In the genomic region with DNA sequence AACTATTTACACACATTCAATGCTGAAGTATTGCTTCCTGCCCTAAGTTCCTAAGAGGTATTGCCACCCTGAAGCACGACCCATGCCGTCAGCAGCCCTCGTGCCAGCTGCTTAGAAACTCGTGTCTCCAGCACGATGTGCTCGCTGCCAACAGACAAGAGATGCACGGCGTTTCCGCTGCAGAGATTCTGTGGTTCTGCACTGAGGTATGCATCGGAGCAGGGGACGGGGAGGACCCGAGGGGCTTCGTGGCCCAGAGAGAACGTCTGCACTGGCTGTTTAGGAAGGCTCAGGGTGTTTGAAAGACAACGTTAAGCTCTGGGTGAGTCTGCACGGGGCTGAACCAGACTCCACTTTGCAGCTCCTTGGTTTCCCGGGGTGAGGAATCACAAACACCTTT, we compare ENCODE assay signal across 8 cellular contexts.
A peak's percentile ranks its signal among the peaks of the same experiment; 100 is the strongest.
DNase-seq lines count a peak whose midpoint lies in the region; ATAC-seq and FAIRE-seq lines count a peak whose summit lies in the region.

No MANE protein-coding gene starts in this region.

- no peak for FAIRE-seq in frontal cortex (lab: Jason Lieb, UNC)

- peaks cover 5% of the 10 kb centered on the region for H3K36me3 Mint-ChIP-seq in CD4-positive, CD25-positive, alpha-beta regulatory T cell
- H3K36me3 Mint-ChIP-seq in IgD-negative memory B cell (peaks cover 3% of the 10 kb centered on the region), naive B cell (peaks cover 6 to 11% of the 10 kb centered on the region in 2 donors)

- no peaks in the 10 kb centered on the region for H3K9me3 ChIP-seq in CD4-positive, CD25-positive, alpha-beta regulatory T cell (ENCODE audit: control insufficient read depth in 2 of 2, low read length in 2 of 2)

- no peaks in the 10 kb centered on the region for H3K36me3 ChIP-seq in CD4-positive, CD25-positive, alpha-beta regulatory T cell (ENCODE audit: control insufficient read depth, insufficient read depth, low read length)

- peak overlapping the region; percentile 51 for H3K27ac ChIP-seq in CD4-positive, CD25-positive, alpha-beta regulatory T cell (ENCODE audit: insufficient read depth, low read length, poor library complexity, severe bottlenecking)

- no peak overlapping the region for H3K4me3 ChIP-seq in CD4-positive, CD25-positive, alpha-beta regulatory T cell (ENCODE audit: low read depth, low read length)

- H3K4me1 Mint-ChIP-seq in CD4-positive, CD25-positive, alpha-beta regulatory T cell: peaks cover 4 to 28% (median 18%) of the 10 kb centered on the region in 4 donors
- H3K4me1 Mint-ChIP-seq in IgD-negative memory B cell (peaks cover 9 to 12% (median 11%) of the 10 kb centered on the region in 3 donors), naive B cell (peaks cover 5 to 25% (median 10%) of the 10 kb centered on the region in 3 donors)

- H3K9me3 Mint-ChIP-seq in CD4-positive, CD25-positive, alpha-beta regulatory T cell: peaks cover 0 to 2% (median 0%) of the 10 kb centered on the region in 7 donors
- H3K9me3 Mint-ChIP-seq in IgD-negative memory B cell (peaks cover 0 to 2% (median 0%) of the 10 kb centered on the region in 3 donors), naive B cell (peaks cover 0 to 2% (median 0%) of the 10 kb centered on the region in 7 donors)

- H3K27me3 ChIP-seq in CD4-positive, CD25-positive, alpha-beta regulatory T cell (ENCODE audit: control insufficient read depth, insufficient read depth, low read length): no peaks in the 10 kb centered on the region

- peak; percentile 30 to 56 (median 39) for DNase-seq in CD4-positive, CD25-positive, alpha-beta regulatory T cell
- DNase-seq in activated gamma-delta T cell treated with Interleukin-2 at 50 U/mL for 16 hours (peak; percentile 20), naive B cell (peak; percentile 68), NCI-H510A treated with DMSO at 0.1 percent for 48 hours (lab: John Stamatoyannopoulos, UW) (no peak), frontal cortex (ENCODE audit: low spot score in 2 of 2) (no peak), NCI-H774 (lab: John Stamatoyannopoulos, UW) (no peak), NCI-H1436 (lab: John Stamatoyannopoulos, UW) (no peak)

- H3K4me1 ChIP-seq in CD4-positive, CD25-positive, alpha-beta regulatory T cell (ENCODE audit: control insufficient read depth, insufficient read depth, low read length, poor library complexity, severe bottlenecking): peaks cover 13% of the 10 kb centered on the region

- peak; percentile 41 to 58 for ATAC-seq in CD4-positive, CD25-positive, alpha-beta regulatory T cell (ENCODE audit: low read depth in 2 of 2)
- peak; percentile 69 to 71 for ATAC-seq in naive B cell (ENCODE audit: low read depth in 2 of 2)

- H3K27me3 Mint-ChIP-seq in CD4-positive, CD25-positive, alpha-beta regulatory T cell: peaks cover 15% of the 10 kb centered on the region
- peaks cover 12% of the 10 kb centered on the region for H3K27me3 Mint-ChIP-seq in IgD-negative memory B cell
- H3K27me3 Mint-ChIP-seq in naive B cell: peaks cover 12 to 17% (median 12%) of the 10 kb centered on the region in 3 donors

- peak overlapping the region in 3 of 4 donors; percentile 18 to 73 (median 47) for H3K4me3 Mint-ChIP-seq in CD4-positive, CD25-positive, alpha-beta regulatory T cell
- H3K4me3 Mint-ChIP-seq in IgD-negative memory B cell: peak overlapping the region in 1 of 4 donors; percentile 7
- peak overlapping the region in 7 of 8 donors; percentile 7 to 76 (median 41) for H3K4me3 Mint-ChIP-seq in naive B cell

- H3K27ac Mint-ChIP-seq in CD4-positive, CD25-positive, alpha-beta regulatory T cell: peak overlapping the region; percentile 43 to 97 (median 96)
- peak overlapping the region; percentile 9 to 88 (median 88) for H3K27ac Mint-ChIP-seq in IgD-negative memory B cell
- peak overlapping the region; percentile 88 to 99 (median 98) for H3K27ac Mint-ChIP-seq in naive B cell

Comparison
In these comparisons a context has a peak if more than half of its experiments do, and no peak if none do; other contexts are left out.
1. DNase-seq: peak in CD4-positive, CD25-positive, alpha-beta regulatory T cell (3 of 3), activated gamma-delta T cell treated with Interleukin-2 at 50 U/mL for 16 hours (single experiment) and naive B cell (single experiment); none in NCI-H510A treated with DMSO at 0.1 percent for 48 hours (single experiment), frontal cortex (0 of 2), NCI-H774 (single experiment) and NCI-H1436 (single experiment).
2. Peak in every context shown above with its lines, with median percentiles within 50 percentile points of each other: H3K27ac Mint-ChIP-seq.